Comparison of ENCODE assay signal across 8 cellular contexts in genomic region chr4:46844325-46844917, GRCh38.
DNase-seq lines count a peak whose midpoint lies in the region; ATAC-seq and TF ChIP-seq lines count a peak whose summit lies in the region.

No MANE protein-coding gene starts in this region.

- in situ Hi-C loops in astrocyte of the spinal cord (cut with HindIII; ENCODE audit: low sequenced_read_pairs): no loop called here

- peaks cover 26% of the 10 kb centered on the region for H3K27me3 ChIP-seq in RWPE2 (ENCODE audit: insufficient read depth, poor library complexity, severe bottlenecking)

- TF ChIP-seq CTCF in RWPE2 (IDR thresholded peaks at IDR 0.05; ENCODE audit: poor library complexity, severe bottlenecking) (peak; percentile 87), astrocyte of the spinal cord (IDR thresholded peaks at IDR 0.05; ENCODE audit: low read depth, low read length) (peak; percentile 66)

- no peak overlapping the region for H3K27ac ChIP-seq in RWPE2 (ENCODE audit: poor library complexity, severe bottlenecking)

- DNase-seq in CD1c-positive myeloid dendritic cell (ENCODE audit: extremely low spot score) (peak; percentile 73), RWPE2 (ENCODE audit: low spot score) (no peak), astrocyte of the spinal cord (ENCODE audit: low read depth, low spot score) (peak; percentile 68), kidney tubule cell (ENCODE audit: low spot score) (peak; percentile 56), NCI-H2107 (lab: John Stamatoyannopoulos, UW) (no peak)
- peak; percentile 10 for DNase-seq in stimulated activated CD8-positive, alpha-beta memory T cell treated with anti-CD3 and anti-CD28 coated beads, Interleukin-2, amount 100 ng/mL, for 48 hours (ENCODE audit: low read depth in 2 of 2)

- no peaks in the 10 kb centered on the region for H3K36me3 ChIP-seq in RWPE2 (ENCODE audit: low read depth)

- no peak for TF ChIP-seq EP300 in Ishikawa (IDR thresholded peaks at IDR 0.05; ENCODE audit: borderline replicate concordance)

- ATAC-seq in GM18867 (IDR thresholded peaks at IDR 0.05; ENCODE audit: unreplicated experiment) (peak; percentile 78), RWPE2 (ENCODE audit: low read depth) (no peak)

- peak; percentile 66 for TF ChIP-seq RAD21 in Ishikawa (IDR thresholded peaks at IDR 0.05; ENCODE audit: low read depth)

- no peaks in the 10 kb centered on the region for H3K4me1 ChIP-seq in RWPE2 (ENCODE audit: insufficient read depth, poor library complexity, severe bottlenecking)

- H3K4me3 ChIP-seq in RWPE2 (ENCODE audit: severe bottlenecking) (no peak overlapping the region), astrocyte of the spinal cord (ENCODE audit: low read depth, low read length) (no peak overlapping the region)

- H3K9me3 ChIP-seq in RWPE2 (ENCODE audit: severe bottlenecking): no peaks in the 10 kb centered on the region

TF ChIP-seq in Ishikawa, 13 proteins besides CTCF, POLR2A, EP300 and RAD21:
- TF ChIP-seq MAX (IDR thresholded peaks at IDR 0.05): peak; percentile 32; the same call in 1 of the 2 replicates
- 0 out of 2 replicates have a peak, but pooled peaks have one; percentile 42 for TF ChIP-seq USF1 (IDR thresholded peaks at IDR 0.05)
- TF ChIP-seq TEAD4 (IDR thresholded peaks at IDR 0.05): no peak
TF ChIP-seq in Ishikawa: peak in this region for 2.

Comparison
In these comparisons a context has a peak if more than half of its experiments do, and no peak if none do; other contexts are left out.
1. DNase-seq: peak in CD1c-positive myeloid dendritic cell (single experiment), astrocyte of the spinal cord (single experiment), kidney tubule cell (single experiment) and stimulated activated CD8-positive, alpha-beta memory T cell treated with anti-CD3 and anti-CD28 coated beads, Interleukin-2, amount 100 ng/mL, for 48 hours (2 of 2); none in RWPE2 (single experiment) and NCI-H2107 (single experiment).